ENCODE assay signal across 13 cellular contexts in the genomic region with DNA sequence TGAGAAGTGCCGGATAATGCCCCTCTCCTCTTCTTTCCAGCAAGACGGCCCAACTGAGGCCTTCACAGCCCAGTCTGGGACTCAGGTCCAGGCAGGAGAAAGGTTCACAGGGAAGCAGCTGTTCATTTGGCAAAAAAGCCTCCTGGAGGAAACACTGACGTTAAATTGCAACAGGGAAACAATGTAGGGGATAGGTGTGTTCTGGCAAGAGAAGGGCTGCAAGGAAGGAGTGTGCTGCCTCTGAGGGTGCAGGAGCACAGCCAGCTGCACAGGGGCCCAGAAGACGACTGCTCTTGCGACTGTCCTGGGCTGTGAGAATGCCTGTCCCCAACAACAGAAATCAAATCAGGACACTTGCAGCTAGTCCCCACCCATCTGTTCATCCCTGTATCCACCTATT.
DNase-seq lines count a peak whose midpoint lies in the region; ATAC-seq and TF ChIP-seq lines count a peak whose summit lies in the region.
"Had no signal": no experiment of that assay in that cellular context is flagged by ENCODE, and none has a peak within 500 bp of the region (broad histone marks: within the 10 kb centered on the region; RNA-seq: fewer than 3 reads in every experiment).

No MANE protein-coding gene starts in this region.

- no peaks in the 10 kb centered on the region for H3K36me3 ChIP-seq in Karpas-422 (ENCODE audit: insufficient read depth, low read length)
- H3K36me3 ChIP-seq: BLaER1 had no signal

- TF ChIP-seq CTCF in C4-2B (conservative IDR thresholded peaks at IDR 0.05) (no peak), VCaP (conservative IDR thresholded peaks at IDR 0.05) (no peak)

- no peak overlapping the region for H3K4me3 Mint-ChIP-seq in activated naive CD8-positive, alpha-beta T cell treated with anti-CD3 and anti-CD28 coated beads, Interleukin-2, amount 50 U/mL, for 24 hours
- H3K4me3 Mint-ChIP-seq: CD8-positive, alpha-beta T cell had no signal

- no peak overlapping the region for H3K4me2 ChIP-seq in Karpas-422 (ENCODE audit: low read depth, low read length, poor library complexity, severe bottlenecking)
- H3K4me2 ChIP-seq: BLaER1 had no signal

- H3K4me3 ChIP-seq in Karpas-422 (ENCODE audit: low read length) = no peak overlapping the region
- H3K4me3 ChIP-seq: BLaER1, GM23248 had no signal

- H3K27me3 ChIP-seq in Karpas-422 (ENCODE audit: low read length) = 0 out of 2 replicates have a peak, but pooled peaks cover 3% of the 10 kb centered on the region
- H3K27me3 ChIP-seq: BLaER1 had no signal

- H3K79me2 ChIP-seq in Karpas-422 (ENCODE audit: low read length) = no peaks in the 10 kb centered on the region

- peaks cover 54% of the 10 kb centered on the region for H3K4me1 ChIP-seq in Karpas-422 (ENCODE audit: low read length)

- H4K20me1 ChIP-seq in Karpas-422 (ENCODE audit: insufficient read depth, low read depth, low read length) = no peaks in the 10 kb centered on the region
- H4K20me1 ChIP-seq: BLaER1 had no signal

- H3K27me3 Mint-ChIP-seq in activated naive CD8-positive, alpha-beta T cell treated with anti-CD3 and anti-CD28 coated beads, Interleukin-2, amount 50 U/mL, for 24 hours = peaks cover 6% of the 10 kb centered on the region

- no peak overlapping the region for H3K9ac ChIP-seq in Karpas-422 (ENCODE audit: low read length)
- H3K9ac ChIP-seq: BLaER1, GM23248 had no signal

- no peaks in the 10 kb centered on the region for H3K9me3 Mint-ChIP-seq in activated naive CD8-positive, alpha-beta T cell treated with anti-CD3 and anti-CD28 coated beads, Interleukin-2, amount 50 U/mL, for 24 hours
- H3K9me3 Mint-ChIP-seq: CD8-positive, alpha-beta T cell had no signal

- no peak for ATAC-seq in HG02678 (IDR thresholded peaks at IDR 0.05; ENCODE audit: unreplicated experiment)
- no peak for ATAC-seq in activated naive CD8-positive, alpha-beta T cell treated with anti-CD3 and anti-CD28 coated beads, Interleukin-2, amount 50 U/mL, for 24 hours
- ATAC-seq: CD8-positive, alpha-beta T cell had no signal

- no peak overlapping the region for H3K27ac Mint-ChIP-seq in activated naive CD8-positive, alpha-beta T cell treated with anti-CD3 and anti-CD28 coated beads, Interleukin-2, amount 50 U/mL, for 24 hours
- H3K27ac Mint-ChIP-seq: CD8-positive, alpha-beta T cell had no signal

- H3K9me2 ChIP-seq in Karpas-422 (replicated peaks; ENCODE audit: insufficient read depth, low read length) = no peaks in the 10 kb centered on the region

- H3K36me3 Mint-ChIP-seq in activated naive CD8-positive, alpha-beta T cell treated with anti-CD3 and anti-CD28 coated beads, Interleukin-2, amount 50 U/mL, for 24 hours (ENCODE audit: low read depth) = no peaks in the 10 kb centered on the region
- H3K36me3 Mint-ChIP-seq: CD8-positive, alpha-beta T cell had no signal

- no peak overlapping the region for H2AFZ ChIP-seq in Karpas-422 (ENCODE audit: low read length)
- H2AFZ ChIP-seq: GM23248 had no signal

- no peaks in the 10 kb centered on the region for H3K9me3 ChIP-seq in Karpas-422 (ENCODE audit: low read length)
- H3K9me3 ChIP-seq: BLaER1 had no signal

- peak overlapping the region; percentile 20; the same call in 1 of the 2 replicates for H3K27ac ChIP-seq in C4-2B
- peak overlapping the region; percentile 100 for H3K27ac ChIP-seq in VCaP
- no peak overlapping the region for H3K27ac ChIP-seq in Karpas-422 (ENCODE audit: low read length)
- H3K27ac ChIP-seq: BLaER1, GM23248, HL-60 had no signal

- intact Hi-C loops in posterior vena cava (cut with DNase I) = no loop called here

- DNase-seq in islet precursor cell = peak; percentile 42
- DNase-seq in posterior vena cava (ENCODE audit: low spot score) = peak; percentile 2
- DNase-seq in Karpas-422 = no peak
- DNase-seq in activated naive CD8-positive, alpha-beta T cell treated with anti-CD3 and anti-CD28 coated beads, Interleukin-2, amount 50 U/mL, for 24 hours = no peak
- no peak for DNase-seq in DMS 273 treated with DMSO at 0.1 percent for 48 hours (lab: John Stamatoyannopoulos, UW)
- DNase-seq: CD8-positive, alpha-beta T cell; GM23248; HCEC 1CT had no signal

- no peaks in the 10 kb centered on the region for H3K4me1 Mint-ChIP-seq in activated naive CD8-positive, alpha-beta T cell treated with anti-CD3 and anti-CD28 coated beads, Interleukin-2, amount 50 U/mL, for 24 hours

Comparison
In these comparisons a context has a peak if more than half of its experiments do, and no peak if none do; other contexts are left out.
1. DNase-seq: peak in islet precursor cell (single experiment) and posterior vena cava (single experiment); none in Karpas-422 (single experiment), activated naive CD8-positive, alpha-beta T cell treated with anti-CD3 and anti-CD28 coated beads, Interleukin-2, amount 50 U/mL, for 24 hours (single experiment) and DMS 273 treated with DMSO at 0.1 percent for 48 hours (single experiment).